23 cellular contexts compared by ENCODE assay signal in genomic region chr2:71532327-71532726, GRCh38.
DNase-seq lines count a peak whose midpoint lies in the region; ATAC-seq and TF ChIP-seq lines count a peak whose summit lies in the region.
"Had no signal": no experiment of that assay in that cellular context is flagged by ENCODE, and none has a peak within 500 bp of the region (broad histone marks: within the 10 kb centered on the region; RNA-seq: fewer than 3 reads in every experiment).

No MANE protein-coding gene starts in this region.

- peak overlapping the region; percentile 35 for H3K27ac Mint-ChIP-seq in activated T-cell treated with anti-CD3 and anti-CD28 coated beads, Interleukin-2, amount 50 U/mL, for 72 hours
- no peak overlapping the region for H3K27ac Mint-ChIP-seq in activated T-cell treated with anti-CD3 and anti-CD28 coated beads, Interleukin-2, amount 50 U/mL, for 24 hours
- H3K27ac Mint-ChIP-seq in HFFc6 (peak overlapping the region; percentile 39; the same call in 1 of the 2 replicates), endothelial cell (ENCODE audit: unreplicated experiment) (peak overlapping the region; percentile 17)
- H3K27ac Mint-ChIP-seq: CD8-positive, alpha-beta T cell had no signal

- H3K27me3 Mint-ChIP-seq in activated T-cell treated with anti-CD3 and anti-CD28 coated beads, Interleukin-2, amount 50 U/mL, for 72 hours (ENCODE audit: low read depth) = peaks cover 40% of the 10 kb centered on the region
- H3K27me3 Mint-ChIP-seq in activated T-cell treated with anti-CD3 and anti-CD28 coated beads, Interleukin-2, amount 50 U/mL, for 24 hours = peaks cover 39% of the 10 kb centered on the region
- H3K27me3 Mint-ChIP-seq in HFFc6 (ENCODE audit: insufficient read depth) (peaks cover 33% of the 10 kb centered on the region), endothelial cell (ENCODE audit: unreplicated experiment) (peaks cover 28% of the 10 kb centered on the region)

- ATAC-seq in activated T-cell treated with anti-CD3 and anti-CD28 coated beads, Interleukin-2, amount 50 U/mL, for 72 hours (replicated peaks in 1 of 2) = no peak
- ATAC-seq: CD8-positive, alpha-beta T cell had no signal

- no peaks in the 10 kb centered on the region for H3K4me1 Mint-ChIP-seq in activated T-cell treated with anti-CD3 and anti-CD28 coated beads, Interleukin-2, amount 50 U/mL, for 72 hours (ENCODE audit: low read depth)
- peaks cover 4% of the 10 kb centered on the region for H3K4me1 Mint-ChIP-seq in activated T-cell treated with anti-CD3 and anti-CD28 coated beads, Interleukin-2, amount 50 U/mL, for 24 hours (ENCODE audit: low read depth)
- H3K4me1 Mint-ChIP-seq in HFFc6 (ENCODE audit: low read depth) (peaks cover 29% of the 10 kb centered on the region), endothelial cell (ENCODE audit: unreplicated experiment) (peaks cover 45% of the 10 kb centered on the region)

- no peaks in the 10 kb centered on the region for H3K9me3 Mint-ChIP-seq in activated T-cell treated with anti-CD3 and anti-CD28 coated beads, Interleukin-2, amount 50 U/mL, for 72 hours
- H3K9me3 Mint-ChIP-seq in activated T-cell treated with anti-CD3 and anti-CD28 coated beads, Interleukin-2, amount 50 U/mL, for 24 hours = no peaks in the 10 kb centered on the region
- H3K9me3 Mint-ChIP-seq in HFFc6 (no peaks in the 10 kb centered on the region; the same call in 1 of the 2 replicates), endothelial cell (ENCODE audit: unreplicated experiment) (no peaks in the 10 kb centered on the region)
- H3K9me3 Mint-ChIP-seq: CD8-positive, alpha-beta T cell had no signal

- TF ChIP-seq CTCF in HFFc6 (IDR thresholded peaks at IDR 0.05) (no peak), endothelial cell (IDR thresholded peaks at IDR 0.05; ENCODE audit: unreplicated experiment) (no peak)

- intact Hi-C loops in posterior vena cava (cut with DNase I) = no loop called here

- no peaks in the 10 kb centered on the region for H3K36me3 Mint-ChIP-seq in activated T-cell treated with anti-CD3 and anti-CD28 coated beads, Interleukin-2, amount 50 U/mL, for 72 hours (ENCODE audit: insufficient read depth in 2 of 2)
- H3K36me3 Mint-ChIP-seq in activated T-cell treated with anti-CD3 and anti-CD28 coated beads, Interleukin-2, amount 50 U/mL, for 24 hours (ENCODE audit: low read depth) = no peaks in the 10 kb centered on the region
- H3K36me3 Mint-ChIP-seq in HFFc6 (ENCODE audit: low read depth) = no peaks in the 10 kb centered on the region
- H3K36me3 Mint-ChIP-seq in endothelial cell (ENCODE audit: low read depth, unreplicated experiment) = peaks cover 88% of the 10 kb centered on the region
- H3K36me3 Mint-ChIP-seq: CD8-positive, alpha-beta T cell had no signal

- no peak overlapping the region for H3K4me3 Mint-ChIP-seq in activated T-cell treated with anti-CD3 and anti-CD28 coated beads, Interleukin-2, amount 50 U/mL, for 72 hours
- H3K4me3 Mint-ChIP-seq in activated T-cell treated with anti-CD3 and anti-CD28 coated beads, Interleukin-2, amount 50 U/mL, for 24 hours = no peak overlapping the region
- H3K4me3 Mint-ChIP-seq in HFFc6 = no peak overlapping the region
- peak overlapping the region; percentile 76 for H3K4me3 Mint-ChIP-seq in endothelial cell (ENCODE audit: unreplicated experiment)
- H3K4me3 Mint-ChIP-seq: CD8-positive, alpha-beta T cell had no signal

- DNase-seq in activated T-cell treated with anti-CD3 and anti-CD28 coated beads, Interleukin-2, amount 50 U/mL, for 72 hours = no peak
- no peak for DNase-seq in activated T-cell treated with anti-CD3 and anti-CD28 coated beads, Interleukin-2, amount 50 U/mL, for 24 hours
- DNase-seq in HFFc6 (no peak), endothelial cell (ENCODE audit: low spot score) (no peak), posterior vena cava (ENCODE audit: low spot score) (peak; percentile 47), COR-L47 (lab: John Stamatoyannopoulos, UW) (no peak), NCI-H748 treated with DMSO at 0.1 percent for 48 hours (lab: John Stamatoyannopoulos, UW) (no peak), RKO (ENCODE audit: low spot score) (no peak)
- DNase-seq: 8988T; AML-193; C1 segment of cervical spinal cord; CD8-positive, alpha-beta T cell; DMS53; GDM1; MM.1S; NCI-H1092 treated with DMSO at 0.1 percent for 48 hours; NCI-H2081 treated with DMSO at 0.1 percent for 48 hours; NCI-H2171 treated with DMSO at 0.1 percent for 48 hours; NCI-H446; NCI-H526; OCI-M1; RPMI8226; SHP77 had no signal
